In genomic region chr11:125072210-125072960, GRCh38 we compare ENCODE assay signal across 8 cellular contexts. TPM values are rescaled to one million over a fixed set of nuclear protein-coding genes. Genes with fewer than 3 reads are reported as not detected.
DNase-seq lines count a peak whose midpoint lies in the region; ATAC-seq, FAIRE-seq and TF ChIP-seq lines count a peak whose summit lies in the region.

No MANE protein-coding gene starts in this region.

- no peak overlapping the region for H2AFZ ChIP-seq in mesenchymal stem cell (ENCODE audit: low read depth, low read length)

- H3K27ac ChIP-seq in mesenchymal stem cell (ENCODE audit: low read length, poor library complexity, severe bottlenecking): no peak overlapping the region

- no peaks in the 10 kb centered on the region for H3K79me1 ChIP-seq in mesenchymal stem cell (replicated peaks; ENCODE audit: low read length, poor library complexity, severe bottlenecking)

- no peak overlapping the region for H2AK5ac ChIP-seq in mesenchymal stem cell (ENCODE audit: low read length, severe bottlenecking)

- H3K4me1 ChIP-seq in mesenchymal stem cell (ENCODE audit: control insufficient read depth, insufficient read depth, low read depth, low read length): peaks cover 19% of the 10 kb centered on the region

- no peak overlapping the region for H3K4ac ChIP-seq in mesenchymal stem cell (ENCODE audit: low read depth in 1 of 2, low read length in 2 of 2)

- no peak overlapping the region for H4K8ac ChIP-seq in mesenchymal stem cell (ENCODE audit: low read length)

- H3K36me3 ChIP-seq in mesenchymal stem cell (ENCODE audit: control insufficient read depth in 1 of 2, insufficient read depth in 2 of 2, low read depth in 1 of 2, low read length in 2 of 2): no peaks in the 10 kb centered on the region

- no peak overlapping the region for H3K4me2 ChIP-seq in mesenchymal stem cell (ENCODE audit: low read length, poor library complexity, severe bottlenecking)

- DNase-seq in NOMO-1 treated with DMSO at 0.1 percent for 48 hours (lab: John Stamatoyannopoulos, UW; ENCODE audit: unreplicated experiment) (peak; percentile 95), midbrain (lab: John Stamatoyannopoulos, UW) (peak; percentile 42), mesenchymal stem cell (no peak), D721Med (ENCODE audit: insufficient read length, low spot score) (no peak), SHP77 (lab: John Stamatoyannopoulos, UW) (no peak), foreskin melanocyte (no peak)

- H2BK120ac ChIP-seq in mesenchymal stem cell (ENCODE audit: low read depth, low read length): no peak overlapping the region

- H3K23ac ChIP-seq in mesenchymal stem cell (ENCODE audit: low read length in 2 of 2): no peak overlapping the region

- no peak overlapping the region for H3K4me3 ChIP-seq in mesenchymal stem cell (ENCODE audit: insufficient read depth in 1 of 2, low read depth in 1 of 2, low read length in 2 of 2)

- no peak for TF ChIP-seq CTCF in D721Med (IDR thresholded peaks at IDR 0.05; ENCODE audit: insufficient read depth, missing control alignments)

- no peaks in the 10 kb centered on the region for H3K27me3 ChIP-seq in mesenchymal stem cell (ENCODE audit: control insufficient read depth in 1 of 2, insufficient read depth in 1 of 2, low read length in 2 of 2)

- ATAC-seq in GM18511 (IDR thresholded peaks at IDR 0.05; ENCODE audit: unreplicated experiment) (peak; percentile 76), HG02642 (IDR thresholded peaks at IDR 0.05; ENCODE audit: poor library complexity, unreplicated experiment) (peak; percentile 81)

- H3K14ac ChIP-seq in mesenchymal stem cell (ENCODE audit: low read length in 2 of 2): no peak overlapping the region

- H3K9ac ChIP-seq in mesenchymal stem cell (ENCODE audit: low read length): no peak overlapping the region

- no peaks in the 10 kb centered on the region for H3K9me3 ChIP-seq in mesenchymal stem cell (ENCODE audit: control insufficient read depth, low read length)

- FAIRE-seq in D721Med (lab: Jason Lieb, UNC): no peak

- H3K18ac ChIP-seq in mesenchymal stem cell (ENCODE audit: low read depth in 1 of 2, low read length in 2 of 2): no peak overlapping the region

- WGBS in mesenchymal stem cell: 90% methylated on average over 12 of the region's 12 CpGs

- H2BK15ac ChIP-seq in mesenchymal stem cell (ENCODE audit: low read depth, poor library complexity, severe bottlenecking): no peak overlapping the region

- no peak overlapping the region for H2BK5ac ChIP-seq in mesenchymal stem cell (ENCODE audit: low read depth, low read length, poor library complexity, severe bottlenecking)

- no peak overlapping the region for H4K91ac ChIP-seq in mesenchymal stem cell (ENCODE audit: low read length)

- peak overlapping the region in 1 of 2 experiments; percentile 45 for H2BK12ac ChIP-seq in mesenchymal stem cell (ENCODE audit: low read length in 2 of 2)

RNA-seq across cellular contexts. Expression of gene SLC37A2, which starts 9.3 kb away (rescaled TPM):
- 1.3 TPM for polyA plus RNA-seq in mesenchymal stem cell (2013, experiment 1 of 2)
- polyA plus RNA-seq in mesenchymal stem cell (2013, experiment 2 of 2): 1.7 TPM

RNA-seq across cellular contexts. Expression of gene TMEM218, which starts 39.0 kb away (rescaled TPM):
- 19.4 TPM for polyA plus RNA-seq in mesenchymal stem cell (2013, experiment 1 of 2)
- polyA plus RNA-seq in mesenchymal stem cell (2013, experiment 2 of 2): 18.8 TPM

Comparison
In these comparisons a context has a peak if more than half of its experiments do, and no peak if none do; other contexts are left out.
1. DNase-seq: peak in NOMO-1 treated with DMSO at 0.1 percent for 48 hours (single experiment) and midbrain (single experiment); none in mesenchymal stem cell (single experiment), D721Med (single experiment), SHP77 (0 of 2) and foreskin melanocyte (single experiment).